1 cellular context compared by ENCODE assay signal in the genomic region with DNA sequence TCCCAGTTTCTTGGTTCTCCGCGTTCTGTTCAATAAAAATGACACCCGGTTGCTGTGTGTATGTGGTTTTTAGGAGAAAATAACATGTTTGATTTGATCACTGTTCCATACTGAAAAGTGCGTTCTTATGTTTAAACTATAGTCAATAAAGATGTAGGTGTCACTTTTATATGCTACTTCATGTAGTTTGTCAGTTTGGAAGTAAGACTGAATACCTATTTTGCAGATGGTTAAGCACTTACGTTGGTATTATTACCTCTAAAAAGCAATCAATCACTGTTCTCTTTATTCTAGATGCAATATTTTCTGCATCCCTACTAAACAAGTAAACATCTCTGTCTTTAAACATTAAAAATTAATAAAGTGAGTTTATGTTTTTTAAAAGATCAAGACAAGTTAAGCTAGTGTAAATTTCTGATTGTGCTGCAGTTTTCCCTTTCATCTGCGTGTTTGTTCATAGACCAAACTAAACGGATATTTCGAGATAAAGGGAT.
TF ChIP-seq lines count a peak whose summit lies in the region.

No MANE protein-coding gene starts in this region.

TF ChIP-seq in IMR-90, 13 proteins besides CTCF, POLR2A, EP300 and RAD21 (continued from another document):
- no peak for TF ChIP-seq MXI1 (IDR thresholded peaks at IDR 0.05; ENCODE audit: borderline replicate concordance, low read depth, low read length)
